In the genomic region with DNA sequence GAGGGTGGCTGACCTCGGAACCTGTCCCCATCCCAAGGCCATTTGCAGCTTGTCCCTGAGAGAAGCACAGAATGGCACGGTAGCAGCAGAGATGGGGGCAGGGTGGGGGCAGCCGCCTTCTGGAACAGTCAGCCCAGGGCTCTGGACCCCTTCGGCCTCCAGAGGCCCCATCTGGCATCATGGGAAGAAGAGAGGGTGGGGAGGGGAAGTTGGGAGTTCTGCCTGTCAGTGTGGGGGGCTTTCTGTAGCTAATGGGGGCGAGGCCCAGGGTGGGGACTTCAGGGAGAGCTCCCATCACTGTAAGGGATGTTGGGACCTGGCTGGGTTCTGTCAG, we compare ENCODE assay signal across 15 cellular contexts.
DNase-seq lines count a peak whose midpoint lies in the region; ATAC-seq and TF ChIP-seq lines count a peak whose summit lies in the region.
"Had no signal": no experiment of that assay in that cellular context is flagged by ENCODE, and none has a peak within 500 bp of the region (broad histone marks: within the 10 kb centered on the region; RNA-seq: fewer than 3 reads in every experiment).

No MANE protein-coding gene starts in this region.

- ATAC-seq in lower lobe of right lung, result no peak

- no peak overlapping the region for H3K4me3 Mint-ChIP-seq in CD14-positive monocyte
- H3K4me3 Mint-ChIP-seq: CD8-positive, alpha-beta memory T cell; HFFc6 had no signal

- peak; percentile 6 for DNase-seq in BE2C
- peak; percentile 21 for DNase-seq in CD14-positive monocyte (ENCODE audit: low spot score)
- DNase-seq in lower lobe of right lung, result peak; percentile 26
- DNase-seq in posterior vena cava (ENCODE audit: low spot score), result peak; percentile 40
- DNase-seq in spleen, result no peak
- no peak for DNase-seq in OCI-M2 (lab: John Stamatoyannopoulos, UW; ENCODE audit: unreplicated experiment)
- no peak for DNase-seq in retina
- DNase-seq: ACHN, Caco-2, DND-41, GF-D8, HCEC 1CT, HFFc6 had no signal

- no peaks in the 10 kb centered on the region for H3K36me3 Mint-ChIP-seq in CD14-positive monocyte
- H3K36me3 Mint-ChIP-seq: CD8-positive, alpha-beta memory T cell had no signal

- intact Hi-C loops in CD14-positive monocyte (cut with micrococcal nuclease) (no loop called here), lower lobe of right lung (cut with DNase I) (no loop called here), posterior vena cava (cut with DNase I) (loop anchor here in 1 of 2 donors (5.0 kb wide), 1 partner anchor 36 kb away; no protein-coding TSS in a partner anchor), spleen (cut with DNase I; ENCODE audit: low total_unique reads) (no loop called here)

- TF ChIP-seq CTCF in BE2C (IDR thresholded peaks at IDR 0.05; ENCODE audit: low read depth, low read length) (no peak), CD14-positive monocyte (IDR thresholded peaks at IDR 0.05) (no peak), lower lobe of right lung (IDR thresholded peaks at IDR 0.05) (no peak), spleen (IDR thresholded peaks at IDR 0.05 in 8 of 11, conservative IDR thresholded peaks at IDR 0.05 in 3 of 11) (no peak)

- H3K9me3 ChIP-seq in BE2C, result no peaks in the 10 kb centered on the region
- no peaks in the 10 kb centered on the region for H3K9me3 ChIP-seq in lower lobe of right lung
- peaks cover 0 to 1% (median 0%) of the 10 kb centered on the region in 8 donors for H3K9me3 ChIP-seq in spleen
- H3K9me3 ChIP-seq: Caco-2 had no signal

- peaks cover 14% of the 10 kb centered on the region for H3K4me1 ChIP-seq in BE2C
- no peaks in the 10 kb centered on the region for H3K4me1 ChIP-seq in lower lobe of right lung
- peaks cover 0 to 9% (median 0%) of the 10 kb centered on the region in 6 donors for H3K4me1 ChIP-seq in spleen
- H3K4me1 ChIP-seq: Caco-2 had no signal

- H3K27ac Mint-ChIP-seq in CD14-positive monocyte, result no peak overlapping the region
- H3K27ac Mint-ChIP-seq: CD8-positive, alpha-beta memory T cell; HFFc6 had no signal

- H3K4me3 ChIP-seq in BE2C (ENCODE audit: low read depth, low read length) (no peak overlapping the region), lower lobe of right lung (no peak overlapping the region), spleen (no peak overlapping the region)

- H3K27me3 ChIP-seq in BE2C, result no peaks in the 10 kb centered on the region
- H3K27me3 ChIP-seq in lower lobe of right lung (ENCODE audit: low read depth), result peaks cover 56% of the 10 kb centered on the region
- peaks cover 0 to 90% (median 20%) of the 10 kb centered on the region in 7 donors for H3K27me3 ChIP-seq in spleen (replicated peaks in 1 of 7)

- H3K27me3 Mint-ChIP-seq in CD14-positive monocyte (ENCODE audit: low read depth in 3 of 3), result peaks cover 8 to 40% (median 19%) of the 10 kb centered on the region in 3 donors

- WGBS in spleen, 5 donors, result 47 to 57% (median 53%) methylated on average over 4 to 5 of the region's 5 CpGs

- TF ChIP-seq POLR2A in spleen (IDR thresholded peaks at IDR 0.05), result no peak

- no peaks in the 10 kb centered on the region for H3K36me3 ChIP-seq in BE2C
- H3K36me3 ChIP-seq in lower lobe of right lung, result no peaks in the 10 kb centered on the region
- no peaks in the 10 kb centered on the region for H3K36me3 ChIP-seq in spleen

- H3K27ac ChIP-seq in lower lobe of right lung, result no peak overlapping the region
- H3K27ac ChIP-seq in spleen, result no peak overlapping the region
- H3K27ac ChIP-seq: HL-60 had no signal

- peaks cover 0 to 2% (median 0%) of the 10 kb centered on the region in 7 donors for H3K9me3 Mint-ChIP-seq in CD14-positive monocyte
- H3K9me3 Mint-ChIP-seq: HFFc6 had no signal

- peaks cover 16% of the 10 kb centered on the region for H3K4me1 Mint-ChIP-seq in CD14-positive monocyte
- H3K4me1 Mint-ChIP-seq: CD8-positive, alpha-beta memory T cell had no signal

Comparison
In these comparisons a context has a peak if more than half of its experiments do, and no peak if none do; other contexts are left out.
1. DNase-seq: peak in BE2C (single experiment), CD14-positive monocyte (single experiment), lower lobe of right lung (single experiment) and posterior vena cava (single experiment); none in spleen (single experiment), OCI-M2 (single experiment) and retina (single experiment).